1 cellular context compared by ENCODE assay signal in the genomic region with DNA sequence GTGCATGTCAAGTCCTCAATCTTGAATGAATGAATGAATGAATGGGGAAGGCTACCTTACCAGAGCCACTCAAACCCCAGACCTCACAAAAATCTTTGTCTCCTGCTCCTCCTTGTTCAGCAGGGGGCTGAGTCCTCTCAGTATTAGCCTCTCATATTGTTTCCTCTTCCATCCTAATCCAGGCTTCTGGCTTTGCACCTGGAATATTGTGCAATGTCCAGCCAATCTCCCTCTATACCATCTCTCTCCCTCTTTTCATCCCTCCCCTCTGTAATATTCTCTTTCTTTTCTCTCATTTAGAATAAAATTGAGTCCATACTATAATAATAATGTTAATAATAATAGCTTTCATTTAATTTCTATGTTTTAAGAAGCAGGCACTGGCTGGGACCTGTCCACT.
TF ChIP-seq lines count a peak whose summit lies in the region.

No MANE protein-coding gene starts in this region.

TF ChIP-seq in K562, 482 proteins besides CTCF, POLR2A, EP300 and RAD21 (continued from another document):
- TF ChIP-seq RBM39 (optimal IDR thresholded peaks at IDR 0.05; ENCODE audit: low read depth, low read length) (no peak), ZNF134 (CRISPR knock-in tag; conservative IDR thresholded peaks at IDR 0.05) (no peak), CEBPG (CRISPR knock-in tag; IDR thresholded peaks at IDR 0.05) (no peak), CEBPG (tag; conservative IDR thresholded peaks at IDR 0.05 in 1 of 2, IDR thresholded peaks at IDR 0.05 in 1 of 2) (peak; percentile 36 to 65; a peak in 2 of 4 replicates), ZNF121 (CRISPR knock-in tag; conservative IDR thresholded peaks at IDR 0.05) (no peak), ZC3H4 (CRISPR knock-in tag; IDR thresholded peaks at IDR 0.05; ENCODE audit: borderline replicate concordance) (no peak), ZNF263 (CRISPR knock-in tag; IDR thresholded peaks at IDR 0.05; ENCODE audit: borderline replicate concordance) (no peak), RBM17 (IDR thresholded peaks at IDR 0.05; ENCODE audit: borderline replicate concordance, low read depth, low read length) (no peak), CUX1 (CRISPR knock-in tag; IDR thresholded peaks at IDR 0.05) (no peak), PPARD (CRISPR knock-in tag; IDR thresholded peaks at IDR 0.05) (no peak), CEBPB (tag; IDR thresholded peaks at IDR 0.05) (peak; percentile 79), ZKSCAN1 (IDR thresholded peaks at IDR 0.05; ENCODE audit: low read depth, low read length) (no peak), ZNF274 (IDR thresholded peaks at IDR 0.05; ENCODE audit: borderline replicate concordance, low read depth, low read length) (no peak), ARID1B (IDR thresholded peaks at IDR 0.05) (0 out of 2 replicates have a peak, but pooled peaks have one; percentile 2), MTA3 (IDR thresholded peaks at IDR 0.05; ENCODE audit: borderline replicate concordance) (no peak), ZNF316 (IDR thresholded peaks at IDR 0.05) (no peak), GATAD2A (IDR thresholded peaks at IDR 0.05) (no peak), MCM7 (IDR thresholded peaks at IDR 0.05) (no peak), PML (IDR thresholded peaks at IDR 0.05; ENCODE audit: low read length) (no peak), SIN3A (IDR thresholded peaks at IDR 0.05; ENCODE audit: borderline replicate concordance in 2 of 2, control insufficient read depth in 1 of 2, low read depth in 2 of 2, low read length in 2 of 2) (no peak), ZBTB33 (CRISPR knock-in tag; IDR thresholded peaks at IDR 0.05) (no peak), FOXK1 (CRISPR knock-in tag; IDR thresholded peaks at IDR 0.05; ENCODE audit: borderline replicate concordance) (no peak), MTA2 (IDR thresholded peaks at IDR 0.05; ENCODE audit: low read depth) (no peak)
- TF ChIP-seq, protein P1, sequence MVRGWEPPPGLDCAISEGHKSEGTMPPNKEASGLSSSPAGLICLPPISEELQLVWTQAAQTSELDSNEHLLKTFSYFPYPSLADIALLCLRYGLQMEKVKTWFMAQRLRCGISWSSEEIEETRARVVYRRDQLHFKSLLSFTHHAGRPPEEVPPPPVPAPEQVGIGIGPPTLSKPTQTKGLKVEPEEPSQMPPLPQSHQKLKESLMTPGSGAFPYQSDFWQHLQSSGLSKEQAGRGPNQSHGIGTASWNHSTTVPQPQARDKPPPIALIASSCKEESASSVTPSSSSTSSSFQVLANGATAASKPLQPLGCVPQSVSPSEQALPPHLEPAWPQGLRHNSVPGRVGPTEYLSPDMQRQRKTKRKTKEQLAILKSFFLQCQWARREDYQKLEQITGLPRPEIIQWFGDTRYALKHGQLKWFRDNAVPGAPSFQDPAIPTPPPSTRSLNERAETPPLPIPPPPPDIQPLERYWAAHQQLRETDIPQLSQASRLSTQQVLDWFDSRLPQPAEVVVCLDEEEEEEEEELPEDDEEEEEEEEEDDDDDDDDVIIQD (CRISPR knock-in tag; IDR thresholded peaks at IDR 0.05) = no peak
